In the genomic region with DNA sequence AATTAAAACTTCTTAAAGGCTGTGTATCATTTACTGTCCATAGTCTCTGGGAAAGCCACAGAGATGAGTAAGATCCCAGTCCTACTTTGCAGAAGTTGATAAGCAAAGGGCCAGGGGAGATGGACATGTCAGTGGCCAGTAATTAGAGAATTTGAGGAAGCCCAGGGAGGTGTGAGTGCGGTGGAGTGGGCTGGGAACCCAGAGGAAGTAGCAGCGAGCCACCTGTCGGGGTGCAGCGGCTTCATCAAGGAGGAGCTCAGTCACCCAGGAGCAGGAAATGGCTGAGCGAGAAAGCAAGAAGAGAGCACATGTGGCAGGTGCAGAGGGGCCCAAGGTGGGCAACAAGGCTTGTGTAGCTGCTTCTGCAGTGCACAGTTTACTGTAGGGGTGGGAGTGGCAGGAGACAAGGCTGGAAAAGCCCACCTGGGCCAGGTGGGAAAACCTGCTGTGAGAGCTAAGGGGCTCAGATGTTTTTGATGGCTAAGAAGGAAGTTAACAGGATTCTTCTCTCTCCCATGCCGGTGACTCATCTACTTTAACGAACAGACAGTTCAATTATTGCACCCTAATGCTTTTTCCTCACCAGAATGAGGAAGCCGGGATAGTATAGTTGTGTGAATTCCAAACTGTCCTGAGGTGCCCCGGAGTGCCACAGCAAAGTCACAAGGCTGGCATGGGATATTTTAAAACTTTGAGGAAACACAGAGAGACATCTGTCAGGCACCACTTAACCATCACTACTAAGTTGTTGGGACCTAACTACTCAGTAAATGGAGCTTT, we compare ENCODE assay signal across 1 cellular context.
TF ChIP-seq lines count a peak whose summit lies in the region.

No MANE protein-coding gene starts in this region.

TF ChIP-seq in K562, 482 proteins besides CTCF, POLR2A, EP300 and RAD21 (continued from another document):
- TF ChIP-seq, protein P1, sequence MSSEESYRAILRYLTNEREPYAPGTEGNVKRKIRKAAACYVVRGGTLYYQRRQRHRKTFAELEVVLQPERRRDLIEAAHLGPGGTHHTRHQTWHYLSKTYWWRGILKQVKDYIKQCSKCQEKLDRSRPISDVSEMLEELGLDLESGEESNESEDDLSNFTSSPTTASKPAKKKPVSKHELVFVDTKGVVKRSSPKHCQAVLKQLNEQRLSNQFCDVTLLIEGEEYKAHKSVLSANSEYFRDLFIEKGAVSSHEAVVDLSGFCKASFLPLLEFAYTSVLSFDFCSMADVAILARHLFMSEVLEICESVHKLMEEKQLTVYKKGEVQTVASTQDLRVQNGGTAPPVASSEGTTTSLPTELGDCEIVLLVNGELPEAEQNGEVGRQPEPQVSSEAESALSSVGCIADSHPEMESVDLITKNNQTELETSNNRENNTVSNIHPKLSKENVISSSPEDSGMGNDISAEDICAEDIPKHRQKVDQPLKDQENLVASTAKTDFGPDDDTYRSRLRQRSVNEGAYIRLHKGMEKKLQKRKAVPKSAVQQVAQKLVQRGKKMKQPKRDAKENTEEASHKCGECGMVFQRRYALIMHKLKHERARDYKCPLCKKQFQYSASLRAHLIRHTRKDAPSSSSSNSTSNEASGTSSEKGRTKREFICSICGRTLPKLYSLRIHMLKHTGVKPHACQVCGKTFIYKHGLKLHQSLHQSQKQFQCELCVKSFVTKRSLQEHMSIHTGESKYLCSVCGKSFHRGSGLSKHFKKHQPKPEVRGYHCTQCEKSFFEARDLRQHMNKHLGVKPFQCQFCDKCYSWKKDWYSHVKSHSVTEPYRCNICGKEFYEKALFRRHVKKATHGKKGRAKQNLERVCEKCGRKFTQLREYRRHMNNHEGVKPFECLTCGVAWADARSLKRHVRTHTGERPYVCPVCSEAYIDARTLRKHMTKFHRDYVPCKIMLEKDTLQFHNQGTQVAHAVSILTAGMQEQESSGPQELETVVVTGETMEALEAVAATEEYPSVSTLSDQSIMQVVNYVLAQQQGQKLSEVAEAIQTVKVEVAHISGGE (CRISPR knock-in tag; IDR thresholded peaks at IDR 0.05) = no peak
